In genomic region chr1:21931171-21932093, GRCh38 we compare ENCODE assay signal across 8 cellular contexts. TPM values are rescaled to one million over a fixed set of nuclear protein-coding genes. Genes with fewer than 3 reads are reported as not detected.
DNase-seq lines count a peak whose midpoint lies in the region; ATAC-seq, FAIRE-seq and TF ChIP-seq lines count a peak whose summit lies in the region.

No MANE protein-coding gene starts in this region.

- TF ChIP-seq POLR2A in HCT116 (IDR thresholded peaks at IDR 0.05; ENCODE audit: borderline replicate concordance, extremely low read depth, insufficient read depth, insufficient read length) = no peak
- TF ChIP-seq POLR2A in K562 (conservative IDR thresholded peaks at IDR 0.05) = no peak
- no peak for TF ChIP-seq POLR2A in stomach (IDR thresholded peaks at IDR 0.05)

- H3K9me2 ChIP-seq in HCT116 (ENCODE audit: insufficient read depth) = no peaks in the 10 kb centered on the region

- DNase-seq in HCT116 (ENCODE audit: low read depth, low spot score) = peak; percentile 43
- DNase-seq in K562 (ENCODE audit: extremely low read depth in 1 of 4, low spot score in 3 of 4) = peak in 1 of 4 experiments; percentile 44
- peak; percentile 88 for DNase-seq in iris pigment epithelial cell (ENCODE audit: low read depth)
- DNase-seq in stomach = peak; percentile 81
- no peak for DNase-seq in GM10266 (ENCODE audit: extremely low spot score)
- DNase-seq in medulla oblongata (ENCODE audit: extremely low spot score) = no peak
- DNase-seq in DMS 273 (lab: John Stamatoyannopoulos, UW; ENCODE audit: unreplicated experiment) = no peak
- DNase-seq in NCI-H2081 (lab: John Stamatoyannopoulos, UW) = no peak

- in situ Hi-C loops in K562 (cut with MboI) = no loop called here

- TF ChIP-seq CTCF in HCT116 (IDR thresholded peaks at IDR 0.05 in 2 of 3, conservative IDR thresholded peaks at IDR 0.05 in 1 of 3; ENCODE audit: borderline replicate concordance in 1 of 3, insufficient read depth in 1 of 3, low read depth in 2 of 3, low read length in 2 of 3) (no peak), K562 (IDR thresholded peaks at IDR 0.05 in 2 of 3, conservative IDR thresholded peaks at IDR 0.05 in 1 of 3; ENCODE audit: insufficient read depth in 2 of 3, low read depth in 1 of 3, low read length in 3 of 3) (no peak), stomach (IDR thresholded peaks at IDR 0.05) (no peak), GM10266 (IDR thresholded peaks at IDR 0.05; ENCODE audit: control insufficient read depth, insufficient read depth, low read depth, missing control alignments) (no peak)

- POLR2A ChIA-PET in HCT116 (lab: Charles Lee) = interaction anchor here (1.2 kb wide), 1 partner anchor 8 kb away, joined by 3 read pairs; no protein-coding TSS in a partner anchor
- POLR2A ChIA-PET in K562 (lab: Yijun Ruan, JAX) = interaction anchor here (0.7 to 3.5 kb wide), 5 partner anchors 8 to 255 kb away, joined by 3 to 27 read pairs (median 4); no protein-coding TSS in a partner anchor

- H4K20me1 ChIP-seq in HCT116 (ENCODE audit: insufficient read depth) (no peaks in the 10 kb centered on the region), K562 (replicated peaks; ENCODE audit: control insufficient read depth, insufficient read depth, low read length) (peaks cover 8% of the 10 kb centered on the region; the same call in 1 of the 2 replicates)

- H3K27ac ChIP-seq in HCT116 (ENCODE audit: low read depth, low read length) (peak overlapping the region; percentile 81), K562 (ENCODE audit: extremely low read depth, low read depth, low read length) (peak overlapping the region; percentile 17; the same call in 2 of the 3 replicates), stomach (peak overlapping the region; percentile 80 to 97 (median 95))

- H3K9me3 ChIP-seq in HCT116 (ENCODE audit: control insufficient read depth in 1 of 2, insufficient read depth in 1 of 2, low read depth in 1 of 2, low read length in 2 of 2) (no peaks in the 10 kb centered on the region), K562 (replicated peaks; ENCODE audit: control insufficient read depth, insufficient read depth, low read depth, low read length) (no peaks in the 10 kb centered on the region), stomach (no peaks in the 10 kb centered on the region)

- WGBS in K562 (ENCODE audit: insufficient coverage, low coverage, missing lambda C conversion rate) = 71% methylated on average over 15 of the region's 16 CpGs
- WGBS in stomach, 5 donors = 19 to 28% (median 22%) methylated on average over 10 to 16 of the region's 16 CpGs

- TF ChIP-seq RAD21 in HCT116 (IDR thresholded peaks at IDR 0.05; ENCODE audit: low read depth) (no peak), K562 (CRISPR knock-in tag; conservative IDR thresholded peaks at IDR 0.05 in 1 of 2, IDR thresholded peaks at IDR 0.05 in 1 of 2) (no peak)

- peak; percentile 81 for ATAC-seq in HCT116
- ATAC-seq in K562 = 0 out of 3 replicates have a peak, but pooled peaks have one; percentile 4

- H3K27me3 ChIP-seq in HCT116 (ENCODE audit: insufficient read depth, low read length) (no peaks in the 10 kb centered on the region), K562 (ENCODE audit: control insufficient read depth in 2 of 2, insufficient read depth in 2 of 2, low read length in 2 of 2) (no peaks in the 10 kb centered on the region), stomach (no peaks in the 10 kb centered on the region)

- RAD21 ChIA-PET in HCT116 (lab: Charles Lee; ENCODE audit: low non-redundant PET in 1 of 2, low total read pairs in 2 of 2, uncharacterized antibody in 2 of 2, unreplicated experiment in 2 of 2) = interaction anchor here in 1 of 2 experiments (1.1 kb wide), 1 partner anchor 9 kb away, joined by 7 read pairs; no protein-coding TSS in a partner anchor

- peaks cover 46 to 85% of the 10 kb centered on the region in 2 experiments for H3K4me1 ChIP-seq in HCT116 (ENCODE audit: control insufficient read depth in 1 of 2, insufficient read depth in 2 of 2, low read length in 2 of 2)
- H3K4me1 ChIP-seq in K562 (replicated peaks in 1 of 2; ENCODE audit: control insufficient read depth in 2 of 2, insufficient read depth in 2 of 2, low read length in 2 of 2) = peaks cover 59 to 72% of the 10 kb centered on the region in 2 experiments
- peaks cover 85 to 100% (median 92%) of the 10 kb centered on the region in 4 donors for H3K4me1 ChIP-seq in stomach

- H3K4me3 ChIP-seq in HCT116 (replicated peaks in 1 of 2; ENCODE audit: low read depth in 1 of 2, low read length in 2 of 2) (peak overlapping the region; percentile 17 to 38), K562 (no peak overlapping the region), stomach (no peak overlapping the region)

- BruUV-seq in HCT116 (replicated peaks; lab: Mats Ljungman, UMichigan) (no TSS peak), K562 (replicated peaks; lab: Mats Ljungman, UMichigan) (no TSS peak)

- intact Hi-C loops in HCT116 (cut with micrococcal nuclease) (no loop called here), K562 (cut with micrococcal nuclease) (no loop called here), stomach (cut with DNase I; ENCODE audit: low total_unique reads) (no loop called here)

- H3K36me3 ChIP-seq in HCT116 (ENCODE audit: control insufficient read depth in 1 of 2, insufficient read depth in 2 of 2, low read length in 2 of 2) = no peaks in the 10 kb centered on the region
- peaks cover 47% of the 10 kb centered on the region for H3K36me3 ChIP-seq in K562 (ENCODE audit: control insufficient read depth, insufficient read depth, low read length)
- H3K36me3 ChIP-seq in stomach = peaks cover 0 to 6% (median 3%) of the 10 kb centered on the region in 4 donors

- CTCF ChIA-PET in HCT116 (lab: Charles Lee) = interaction anchor here (1.0 kb wide), 1 partner anchor 8 kb away, joined by 3 read pairs; no protein-coding TSS in a partner anchor
- CTCF ChIA-PET in K562 (lab: Yijun Ruan, JAX; ENCODE audit: low intra/inter-chr PET ratio) = no interaction called here

- no peaks in the 10 kb centered on the region for H3K9me1 ChIP-seq in K562 (ENCODE audit: control insufficient read depth, insufficient read depth, low read length)

- no peak for FAIRE-seq in K562 (lab: Jason Lieb, UNC)

- H3K9ac ChIP-seq in HCT116 (ENCODE audit: low read length) (peak overlapping the region; percentile 57), K562 (ENCODE audit: insufficient read depth in 1 of 2, low read depth in 2 of 2, low read length in 2 of 2) (peak overlapping the region; percentile 7 to 86; a peak in 2 of 4 replicates)

- H2AFZ ChIP-seq in HCT116 (ENCODE audit: low read depth, low read length, poor library complexity, severe bottlenecking) = no peak overlapping the region
- no peak overlapping the region for H2AFZ ChIP-seq in K562 (ENCODE audit: low read depth, low read length)

- H3K4me2 ChIP-seq in HCT116 (ENCODE audit: low read length) (peak overlapping the region; percentile 82), K562 (ENCODE audit: insufficient read depth, low read length) (no peak overlapping the region)

- TF ChIP-seq EP300 in K562 (IDR thresholded peaks at IDR 0.05; ENCODE audit: low read length) = no peak
- TF ChIP-seq EP300 in stomach (IDR thresholded peaks at IDR 0.05) = peak; percentile 62

- H3K79me2 ChIP-seq in HCT116 (ENCODE audit: insufficient read depth, low read length) (peaks cover 62% of the 10 kb centered on the region), K562 (ENCODE audit: control insufficient read depth, insufficient read depth, low read length) (peaks cover 87% of the 10 kb centered on the region)

RNA-seq across cellular contexts. Expression of gene HSPG2, which starts 5.7 kb away (rescaled TPM):
- 55.7 TPM for total RNA-seq in HCT116 (2021; ENCODE audit: unreplicated experiment)
- 33.5 and 52.2 TPM in 2 replicates for polyA plus RNA-seq in HCT116 (2012)
- total RNA-seq in K562 (2011; cell fraction: chromatin; rRNA removed; ENCODE audit: low replicate concordance) = 232 and 574 TPM in 2 replicates
- 235 and 282 TPM in 2 replicates for total RNA-seq in K562 (2011; cell fraction: nucleolus; rRNA removed)
- total RNA-seq in K562 (2011; cell fraction: nucleoplasm; rRNA removed) = 178 and 183 TPM in 2 replicates
- total RNA-seq in K562 (2014; rRNA removed) = 21.0 and 31.3 TPM in 2 replicates
- 11.4 and 15.7 TPM in 2 replicates for total RNA-seq in K562 (2014; rRNA removed; fragmentation: Illumina TruSeq; extraction: Trizol)
- total RNA-seq in K562 (2015; rRNA removed; fragmentation: Illumina TruSeq; extraction: Trizol) = 13.7 and 17.1 TPM in 2 replicates
- 139 and 160 TPM in 2 replicates for total RNA-seq in K562 (2021)
- polyA plus RNA-seq in K562 (2011; rRNA removed) = 9.9 and 20.6 TPM in 2 replicates
- polyA plus RNA-seq in K562 (2011; cell fraction: cytosol; rRNA removed) = 14.0 and 24.0 TPM in 2 replicates
- 101 and 113 TPM in 2 replicates for polyA plus RNA-seq in K562 (2011; cell fraction: nucleus; rRNA removed)
- polyA plus RNA-seq in K562 (2012) = 55.2 and 134 TPM in 2 replicates
- 30.9 and 52.3 TPM in 2 replicates for polyA plus RNA-seq in K562 (2014; fragmentation: Illumina TruSeq; extraction: Trizol)
- polyA plus RNA-seq in K562 (2014; fragmentation: Nextera tagmentation; extraction: Ambion mirVana) = under 1 TPM; 0.14 to 0.86 TPM
- polyA plus RNA-seq in K562 (2014; rRNA removed) = 29.9 and 34.2 TPM in 2 replicates
- 23.2 and 36.8 TPM in 2 replicates for polyA minus RNA-seq in K562 (2011; rRNA and poly(A)+ RNA removed)
- polyA minus RNA-seq in K562 (2011; cell fraction: cytosol; rRNA and poly(A)+ RNA removed) = 58.5 and 103 TPM in 2 replicates
- polyA minus RNA-seq in K562 (2011; cell fraction: nucleus; rRNA and poly(A)+ RNA removed) = 67.2 and 102 TPM in 2 replicates
- total RNA-seq in stomach = 100 to 1,000 TPM in 4 of 5 donors, 10 to 100 TPM in 1; 88.7 to 504 (median 186) TPM
- 10 to 100 TPM; 21.7 to 98.5 (median 62.1) TPM for polyA plus RNA-seq in stomach

RNA-seq across cellular contexts. Expression of gene CELA3B, which starts 45.4 kb away (rescaled TPM):
- total RNA-seq in HCT116 (2021; ENCODE audit: unreplicated experiment) (5.3 TPM), K562 (2014; rRNA removed) (not detected in 2 replicates), K562 (2014; rRNA removed; fragmentation: Illumina TruSeq; extraction: Trizol) (not detected in 2 replicates), K562 (2015; rRNA removed; fragmentation: Illumina TruSeq; extraction: Trizol) (not detected in 2 replicates), K562 (2021) (3.1 and 3.8 TPM in 2 replicates), stomach (10 to 100 TPM in 1 of 5 donors, not detected in 4; 84.3 TPM)
- not detected in 2 replicates for polyA plus RNA-seq in HCT116 (2012)
- not detected in 2 replicates for total RNA-seq in K562 (2011; cell fraction: chromatin; rRNA removed; ENCODE audit: low replicate concordance)
- total RNA-seq in K562 (2011; cell fraction: nucleolus; rRNA removed) = not detected in 2 replicates
- not detected in 2 replicates for total RNA-seq in K562 (2011; cell fraction: nucleoplasm; rRNA removed)
- polyA plus RNA-seq in K562 (2011; rRNA removed) (not detected in 2 replicates), K562 (2014; fragmentation: Illumina TruSeq; extraction: Trizol) (not detected in 2 replicates), K562 (2014; fragmentation: Nextera tagmentation; extraction: Ambion mirVana) (not detected), K562 (2014; rRNA removed) (not detected in 2 replicates), stomach (10 to 100 TPM in 2 of 3 donors, 1 to 10 TPM in 1; 6.1 to 37.8 (median 18.6) TPM)
- polyA plus RNA-seq in K562 (2011; cell fraction: cytosol; rRNA removed) = not detected in 2 replicates
- not detected in 2 replicates for polyA plus RNA-seq in K562 (2011; cell fraction: nucleus; rRNA removed)
- not detected in 2 replicates for polyA plus RNA-seq in K562 (2012)
- polyA minus RNA-seq in K562 (2011; rRNA and poly(A)+ RNA removed) = not detected in 2 replicates
- polyA minus RNA-seq in K562 (2011; cell fraction: cytosol; rRNA and poly(A)+ RNA removed) = not detected in 2 replicates
- polyA minus RNA-seq in K562 (2011; cell fraction: nucleus; rRNA and poly(A)+ RNA removed) = not detected in 2 replicates

Comparison
In these comparisons a context has a peak if more than half of its experiments do, and no peak if none do; other contexts are left out.
1. DNase-seq: peak in HCT116 (single experiment), iris pigment epithelial cell (single experiment) and stomach (single experiment); none in GM10266 (single experiment), medulla oblongata (single experiment), DMS 273 (single experiment) and NCI-H2081 (0 of 2).
2. H3K27ac ChIP-seq: peak in every context shown above with its lines; median percentile 95 in stomach; 81 in HCT116; 17 in K562.
3. H3K4me3 ChIP-seq: peak in HCT116 (2 of 2); none in K562 (single experiment) and stomach (0 of 4).
4. Of the 22 proteins assayed by ChIP-seq in both K562 and HCT116: peak only in K562: ZBTB33; only in HCT116: POLR2AphosphoS5 and ZFX; in both: none; in neither: 19.